In the genomic region with DNA sequence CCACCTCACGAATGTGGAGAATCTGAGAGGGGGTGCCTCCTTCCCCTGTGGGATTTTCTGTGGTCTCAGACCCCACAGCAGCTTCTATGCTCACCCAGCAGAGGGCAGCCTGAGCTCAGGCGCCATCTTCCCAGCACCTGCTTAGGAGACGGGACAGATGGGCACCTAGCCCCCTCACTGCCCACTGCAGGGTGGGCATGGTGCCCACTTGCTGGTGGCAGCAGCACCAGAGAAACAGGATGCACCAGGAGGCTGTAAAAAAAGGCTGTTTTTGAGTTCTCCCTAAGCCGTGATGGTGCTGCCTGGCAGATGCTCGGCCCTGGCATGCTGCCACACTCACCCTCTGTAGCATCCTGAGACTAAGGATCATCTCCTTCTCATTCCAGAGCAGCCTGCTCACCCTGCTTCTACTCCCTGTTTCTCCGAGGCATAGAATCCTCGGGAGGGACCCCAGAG, we compare ENCODE assay signal across 1 cellular context.
TF ChIP-seq lines count a peak whose summit lies in the region.

No MANE protein-coding gene starts in this region.

TF ChIP-seq in K562, 482 proteins besides CTCF, POLR2A, EP300 and RAD21 (continued from another document and continues in another):
- TF ChIP-seq, protein P1, sequence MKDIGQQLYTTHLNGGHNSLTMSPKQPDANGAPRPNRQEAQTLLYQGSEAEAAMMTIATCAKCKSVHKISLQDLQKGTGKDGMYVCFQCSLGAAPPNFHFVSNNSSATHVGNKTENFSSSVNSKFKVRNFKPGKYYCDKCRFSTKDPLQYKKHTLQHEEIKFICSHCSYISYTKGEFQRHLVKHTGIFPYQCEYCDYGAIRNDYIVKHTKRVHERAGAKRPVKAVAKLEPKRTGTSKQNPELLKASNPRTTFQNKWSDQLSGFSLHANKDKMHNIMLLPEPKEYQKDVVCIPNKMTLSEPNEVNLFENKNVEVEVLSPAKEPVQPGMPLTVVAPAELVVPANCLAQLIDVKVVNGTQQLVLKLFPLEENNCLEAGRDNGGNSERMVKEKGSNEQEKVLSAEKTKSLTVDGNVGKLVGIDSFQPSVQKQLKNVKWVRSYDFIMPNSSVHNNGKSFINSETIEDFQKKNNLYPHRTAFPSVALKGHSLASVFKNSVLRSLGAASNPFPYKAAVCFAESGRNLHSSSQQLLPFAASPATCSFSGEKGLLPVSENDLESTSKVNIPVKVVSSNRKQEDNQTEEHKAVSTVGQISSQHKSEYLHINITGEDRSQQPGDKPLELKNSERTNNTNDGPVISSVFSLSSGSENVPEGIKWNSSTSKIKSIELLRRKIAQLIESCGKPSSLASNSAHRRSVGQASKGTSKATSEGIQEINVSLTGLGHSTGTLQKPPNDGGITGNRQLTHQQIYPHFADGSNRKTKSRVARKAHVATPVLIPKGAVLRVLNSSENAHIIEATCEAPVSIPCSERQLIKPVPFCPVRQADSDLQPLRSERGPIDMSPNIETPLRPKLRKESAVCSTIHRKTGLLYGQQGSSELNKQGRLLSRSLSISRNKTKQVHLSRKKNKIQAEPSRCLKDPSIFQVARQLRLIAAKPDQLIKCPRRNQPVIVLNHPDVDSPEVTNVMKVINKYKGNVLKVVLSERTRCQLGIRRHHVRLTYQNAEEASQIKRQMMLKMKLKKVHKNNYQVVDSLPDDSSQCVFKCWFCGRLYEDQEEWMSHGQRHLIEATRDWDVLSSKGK (CRISPR knock-in tag; IDR thresholded peaks at IDR 0.05) = no peak
- TF ChIP-seq DIDO1 (tag; IDR thresholded peaks at IDR 0.05; ENCODE audit: low read depth) (no peak), U2AF2 (optimal IDR thresholded peaks at IDR 0.05; ENCODE audit: low read depth, low read length) (no peak), CC2D1A (IDR thresholded peaks at IDR 0.05) (peak; percentile 86), SAP30 (IDR thresholded peaks at IDR 0.05; ENCODE audit: borderline replicate concordance, insufficient read depth, low read depth, low read length, poor library complexity, severe bottlenecking) (no peak), PTRF (tag; IDR thresholded peaks at IDR 0.05) (no peak), NCOA4 (IDR thresholded peaks at IDR 0.05; ENCODE audit: partially characterized antibody) (no peak), SUPT5H (IDR thresholded peaks at IDR 0.05) (no peak), ZNF830 (CRISPR knock-in tag; IDR thresholded peaks at IDR 0.05) (no peak), NR2C1 (IDR thresholded peaks at IDR 0.05) (no peak), NR2C1 (tag; IDR thresholded peaks at IDR 0.05) (no peak), ZFX (CRISPR knock-in tag; IDR thresholded peaks at IDR 0.05) (no peak), CAMTA2 (CRISPR knock-in tag; conservative IDR thresholded peaks at IDR 0.05) (no peak), GABPB1 (CRISPR knock-in tag; IDR thresholded peaks at IDR 0.05) (peak; percentile 57; the same call in 1 of the 2 replicates), MAZ (CRISPR knock-in tag; conservative IDR thresholded peaks at IDR 0.05 in 1 of 2, IDR thresholded peaks at IDR 0.05 in 1 of 2) (peak in 1 of 2 experiments; percentile 69; a peak in 2 of 4 replicates), SAFB2 (IDR thresholded peaks at IDR 0.05; ENCODE audit: borderline replicate concordance, low read depth, low read length, severe bottlenecking) (no peak), HNRNPL (IDR thresholded peaks at IDR 0.05; ENCODE audit: low read depth, low read length) (0 out of 2 replicates have a peak, but pooled peaks have one; percentile 44), HDAC2 (IDR thresholded peaks at IDR 0.05) (no peak)
- TF ChIP-seq, protein P2, sequence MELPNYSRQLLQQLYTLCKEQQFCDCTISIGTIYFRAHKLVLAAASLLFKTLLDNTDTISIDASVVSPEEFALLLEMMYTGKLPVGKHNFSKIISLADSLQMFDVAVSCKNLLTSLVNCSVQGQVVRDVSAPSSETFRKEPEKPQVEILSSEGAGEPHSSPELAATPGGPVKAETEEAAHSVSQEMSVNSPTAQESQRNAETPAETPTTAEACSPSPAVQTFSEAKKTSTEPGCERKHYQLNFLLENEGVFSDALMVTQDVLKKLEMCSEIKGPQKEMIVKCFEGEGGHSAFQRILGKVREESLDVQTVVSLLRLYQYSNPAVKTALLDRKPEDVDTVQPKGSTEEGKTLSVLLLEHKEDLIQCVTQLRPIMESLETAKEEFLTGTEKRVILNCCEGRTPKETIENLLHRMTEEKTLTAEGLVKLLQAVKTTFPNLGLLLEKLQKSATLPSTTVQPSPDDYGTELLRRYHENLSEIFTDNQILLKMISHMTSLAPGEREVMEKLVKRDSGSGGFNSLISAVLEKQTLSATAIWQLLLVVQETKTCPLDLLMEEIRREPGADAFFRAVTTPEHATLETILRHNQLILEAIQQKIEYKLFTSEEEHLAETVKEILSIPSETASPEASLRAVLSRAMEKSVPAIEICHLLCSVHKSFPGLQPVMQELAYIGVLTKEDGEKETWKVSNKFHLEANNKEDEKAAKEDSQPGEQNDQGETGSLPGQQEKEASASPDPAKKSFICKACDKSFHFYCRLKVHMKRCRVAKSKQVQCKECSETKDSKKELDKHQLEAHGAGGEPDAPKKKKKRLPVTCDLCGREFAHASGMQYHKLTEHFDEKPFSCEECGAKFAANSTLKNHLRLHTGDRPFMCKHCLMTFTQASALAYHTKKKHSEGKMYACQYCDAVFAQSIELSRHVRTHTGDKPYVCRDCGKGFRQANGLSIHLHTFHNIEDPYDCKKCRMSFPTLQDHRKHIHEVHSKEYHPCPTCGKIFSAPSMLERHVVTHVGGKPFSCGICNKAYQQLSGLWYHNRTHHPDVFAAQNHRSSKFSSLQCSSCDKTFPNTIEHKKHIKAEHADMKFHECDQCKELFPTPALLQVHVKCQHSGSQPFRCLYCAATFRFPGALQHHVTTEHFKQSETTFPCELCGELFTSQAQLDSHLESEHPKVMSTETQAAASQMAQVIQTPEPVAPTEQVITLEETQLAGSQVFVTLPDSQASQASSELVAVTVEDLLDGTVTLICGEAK (IDR thresholded peaks at IDR 0.05) = no peak
- TF ChIP-seq, protein P2 (CRISPR knock-in tag; IDR thresholded peaks at IDR 0.05) = no peak
- TF ChIP-seq, protein P3, sequence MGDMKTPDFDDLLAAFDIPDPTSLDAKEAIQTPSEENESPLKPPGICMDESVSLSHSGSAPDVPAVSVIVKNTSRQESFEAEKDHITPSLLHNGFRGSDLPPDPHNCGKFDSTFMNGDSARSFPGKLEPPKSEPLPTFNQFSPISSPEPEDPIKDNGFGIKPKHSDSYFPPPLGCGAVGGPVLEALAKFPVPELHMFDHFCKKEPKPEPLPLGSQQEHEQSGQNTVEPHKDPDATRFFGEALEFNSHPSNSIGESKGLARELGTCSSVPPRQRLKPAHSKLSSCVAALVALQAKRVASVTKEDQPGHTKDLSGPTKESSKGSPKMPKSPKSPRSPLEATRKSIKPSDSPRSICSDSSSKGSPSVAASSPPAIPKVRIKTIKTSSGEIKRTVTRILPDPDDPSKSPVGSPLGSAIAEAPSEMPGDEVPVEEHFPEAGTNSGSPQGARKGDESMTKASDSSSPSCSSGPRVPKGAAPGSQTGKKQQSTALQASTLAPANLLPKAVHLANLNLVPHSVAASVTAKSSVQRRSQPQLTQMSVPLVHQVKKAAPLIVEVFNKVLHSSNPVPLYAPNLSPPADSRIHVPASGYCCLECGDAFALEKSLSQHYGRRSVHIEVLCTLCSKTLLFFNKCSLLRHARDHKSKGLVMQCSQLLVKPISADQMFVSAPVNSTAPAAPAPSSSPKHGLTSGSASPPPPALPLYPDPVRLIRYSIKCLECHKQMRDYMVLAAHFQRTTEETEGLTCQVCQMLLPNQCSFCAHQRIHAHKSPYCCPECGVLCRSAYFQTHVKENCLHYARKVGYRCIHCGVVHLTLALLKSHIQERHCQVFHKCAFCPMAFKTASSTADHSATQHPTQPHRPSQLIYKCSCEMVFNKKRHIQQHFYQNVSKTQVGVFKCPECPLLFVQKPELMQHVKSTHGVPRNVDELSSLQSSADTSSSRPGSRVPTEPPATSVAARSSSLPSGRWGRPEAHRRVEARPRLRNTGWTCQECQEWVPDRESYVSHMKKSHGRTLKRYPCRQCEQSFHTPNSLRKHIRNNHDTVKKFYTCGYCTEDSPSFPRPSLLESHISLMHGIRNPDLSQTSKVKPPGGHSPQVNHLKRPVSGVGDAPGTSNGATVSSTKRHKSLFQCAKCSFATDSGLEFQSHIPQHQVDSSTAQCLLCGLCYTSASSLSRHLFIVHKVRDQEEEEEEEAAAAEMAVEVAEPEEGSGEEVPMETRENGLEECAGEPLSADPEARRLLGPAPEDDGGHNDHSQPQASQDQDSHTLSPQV (IDR thresholded peaks at IDR 0.05) = peak; percentile 47; the same call in 1 of the 2 replicates
- TF ChIP-seq, protein P4, sequence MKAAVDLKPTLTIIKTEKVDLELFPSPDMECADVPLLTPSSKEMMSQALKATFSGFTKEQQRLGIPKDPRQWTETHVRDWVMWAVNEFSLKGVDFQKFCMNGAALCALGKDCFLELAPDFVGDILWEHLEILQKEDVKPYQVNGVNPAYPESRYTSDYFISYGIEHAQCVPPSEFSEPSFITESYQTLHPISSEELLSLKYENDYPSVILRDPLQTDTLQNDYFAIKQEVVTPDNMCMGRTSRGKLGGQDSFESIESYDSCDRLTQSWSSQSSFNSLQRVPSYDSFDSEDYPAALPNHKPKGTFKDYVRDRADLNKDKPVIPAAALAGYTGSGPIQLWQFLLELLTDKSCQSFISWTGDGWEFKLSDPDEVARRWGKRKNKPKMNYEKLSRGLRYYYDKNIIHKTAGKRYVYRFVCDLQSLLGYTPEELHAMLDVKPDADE (conservative IDR thresholded peaks at IDR 0.05; ENCODE audit: control insufficient read depth, low read depth, low read length) = no peak
- TF ChIP-seq, protein P5, sequence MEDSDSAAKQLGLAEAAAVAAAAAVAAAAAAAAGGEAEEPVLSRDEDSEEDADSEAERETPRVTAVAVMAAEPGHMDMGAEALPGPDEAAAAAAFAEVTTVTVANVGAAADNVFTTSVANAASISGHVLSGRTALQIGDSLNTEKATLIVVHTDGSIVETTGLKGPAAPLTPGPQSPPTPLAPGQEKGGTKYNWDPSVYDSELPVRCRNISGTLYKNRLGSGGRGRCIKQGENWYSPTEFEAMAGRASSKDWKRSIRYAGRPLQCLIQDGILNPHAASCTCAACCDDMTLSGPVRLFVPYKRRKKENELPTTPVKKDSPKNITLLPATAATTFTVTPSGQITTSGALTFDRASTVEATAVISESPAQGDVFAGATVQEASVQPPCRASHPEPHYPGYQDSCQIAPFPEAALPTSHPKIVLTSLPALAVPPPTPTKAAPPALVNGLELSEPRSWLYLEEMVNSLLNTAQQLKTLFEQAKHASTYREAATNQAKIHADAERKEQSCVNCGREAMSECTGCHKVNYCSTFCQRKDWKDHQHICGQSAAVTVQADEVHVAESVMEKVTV (CRISPR knock-in tag; IDR thresholded peaks at IDR 0.05) = peak; percentile 93
- TF ChIP-seq, protein P6, sequence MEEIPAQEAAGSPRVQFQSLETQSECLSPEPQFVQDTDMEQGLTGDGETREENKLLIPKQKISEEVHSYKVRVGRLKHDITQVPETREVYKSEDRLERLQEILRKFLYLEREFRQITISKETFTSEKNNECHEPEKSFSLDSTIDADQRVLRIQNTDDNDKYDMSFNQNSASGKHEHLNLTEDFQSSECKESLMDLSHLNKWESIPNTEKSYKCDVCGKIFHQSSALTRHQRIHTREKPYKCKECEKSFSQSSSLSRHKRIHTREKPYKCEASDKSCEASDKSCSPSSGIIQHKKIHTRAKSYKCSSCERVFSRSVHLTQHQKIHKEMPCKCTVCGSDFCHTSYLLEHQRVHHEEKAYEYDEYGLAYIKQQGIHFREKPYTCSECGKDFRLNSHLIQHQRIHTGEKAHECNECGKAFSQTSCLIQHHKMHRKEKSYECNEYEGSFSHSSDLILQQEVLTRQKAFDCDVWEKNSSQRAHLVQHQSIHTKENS (CRISPR knock-in tag; IDR thresholded peaks at IDR 0.05) = no peak
- TF ChIP-seq, protein P7, sequence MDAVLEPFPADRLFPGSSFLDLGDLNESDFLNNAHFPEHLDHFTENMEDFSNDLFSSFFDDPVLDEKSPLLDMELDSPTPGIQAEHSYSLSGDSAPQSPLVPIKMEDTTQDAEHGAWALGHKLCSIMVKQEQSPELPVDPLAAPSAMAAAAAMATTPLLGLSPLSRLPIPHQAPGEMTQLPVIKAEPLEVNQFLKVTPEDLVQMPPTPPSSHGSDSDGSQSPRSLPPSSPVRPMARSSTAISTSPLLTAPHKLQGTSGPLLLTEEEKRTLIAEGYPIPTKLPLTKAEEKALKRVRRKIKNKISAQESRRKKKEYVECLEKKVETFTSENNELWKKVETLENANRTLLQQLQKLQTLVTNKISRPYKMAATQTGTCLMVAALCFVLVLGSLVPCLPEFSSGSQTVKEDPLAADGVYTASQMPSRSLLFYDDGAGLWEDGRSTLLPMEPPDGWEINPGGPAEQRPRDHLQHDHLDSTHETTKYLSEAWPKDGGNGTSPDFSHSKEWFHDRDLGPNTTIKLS (IDR thresholded peaks at IDR 0.05; ENCODE audit: borderline replicate concordance, low read depth) = no peak
- TF ChIP-seq, protein P8, sequence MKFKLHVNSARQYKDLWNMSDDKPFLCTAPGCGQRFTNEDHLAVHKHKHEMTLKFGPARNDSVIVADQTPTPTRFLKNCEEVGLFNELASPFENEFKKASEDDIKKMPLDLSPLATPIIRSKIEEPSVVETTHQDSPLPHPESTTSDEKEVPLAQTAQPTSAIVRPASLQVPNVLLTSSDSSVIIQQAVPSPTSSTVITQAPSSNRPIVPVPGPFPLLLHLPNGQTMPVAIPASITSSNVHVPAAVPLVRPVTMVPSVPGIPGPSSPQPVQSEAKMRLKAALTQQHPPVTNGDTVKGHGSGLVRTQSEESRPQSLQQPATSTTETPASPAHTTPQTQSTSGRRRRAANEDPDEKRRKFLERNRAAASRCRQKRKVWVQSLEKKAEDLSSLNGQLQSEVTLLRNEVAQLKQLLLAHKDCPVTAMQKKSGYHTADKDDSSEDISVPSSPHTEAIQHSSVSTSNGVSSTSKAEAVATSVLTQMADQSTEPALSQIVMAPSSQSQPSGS (CRISPR knock-in tag; IDR thresholded peaks at IDR 0.05) = no peak
- TF ChIP-seq, protein P9, sequence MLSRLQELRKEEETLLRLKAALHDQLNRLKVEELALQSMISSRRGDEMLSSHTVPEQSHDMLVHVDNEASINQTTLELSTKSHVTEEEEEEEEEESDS (CRISPR knock-in tag; IDR thresholded peaks at IDR 0.05) = no peak
